Comparison of ENCODE assay signal across 1 cellular context in the genomic region with DNA sequence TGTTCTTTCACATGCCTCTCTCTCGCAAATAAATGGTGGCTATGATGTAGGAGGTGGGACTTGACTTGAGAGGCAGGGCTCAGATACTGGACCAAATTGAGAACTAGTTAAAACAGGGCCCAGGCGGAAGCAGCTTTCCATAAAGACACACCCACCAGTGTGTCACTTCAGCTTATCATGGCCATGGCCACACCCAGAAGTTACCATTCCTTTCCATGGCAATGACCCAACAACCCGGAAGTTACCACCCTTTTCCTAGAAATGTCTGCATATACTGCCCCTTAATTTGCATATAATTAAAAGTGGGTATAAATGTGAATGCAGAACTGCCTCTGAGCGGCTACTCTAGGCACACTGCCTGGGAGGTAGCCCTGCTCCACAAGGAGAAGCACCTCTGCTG.
TF ChIP-seq lines count a peak whose summit lies in the region.

No MANE protein-coding gene starts in this region.

TF ChIP-seq in GM23338, 12 proteins besides CTCF, POLR2A, EP300 and RAD21 (continued from another document):
- TF ChIP-seq, protein P1, sequence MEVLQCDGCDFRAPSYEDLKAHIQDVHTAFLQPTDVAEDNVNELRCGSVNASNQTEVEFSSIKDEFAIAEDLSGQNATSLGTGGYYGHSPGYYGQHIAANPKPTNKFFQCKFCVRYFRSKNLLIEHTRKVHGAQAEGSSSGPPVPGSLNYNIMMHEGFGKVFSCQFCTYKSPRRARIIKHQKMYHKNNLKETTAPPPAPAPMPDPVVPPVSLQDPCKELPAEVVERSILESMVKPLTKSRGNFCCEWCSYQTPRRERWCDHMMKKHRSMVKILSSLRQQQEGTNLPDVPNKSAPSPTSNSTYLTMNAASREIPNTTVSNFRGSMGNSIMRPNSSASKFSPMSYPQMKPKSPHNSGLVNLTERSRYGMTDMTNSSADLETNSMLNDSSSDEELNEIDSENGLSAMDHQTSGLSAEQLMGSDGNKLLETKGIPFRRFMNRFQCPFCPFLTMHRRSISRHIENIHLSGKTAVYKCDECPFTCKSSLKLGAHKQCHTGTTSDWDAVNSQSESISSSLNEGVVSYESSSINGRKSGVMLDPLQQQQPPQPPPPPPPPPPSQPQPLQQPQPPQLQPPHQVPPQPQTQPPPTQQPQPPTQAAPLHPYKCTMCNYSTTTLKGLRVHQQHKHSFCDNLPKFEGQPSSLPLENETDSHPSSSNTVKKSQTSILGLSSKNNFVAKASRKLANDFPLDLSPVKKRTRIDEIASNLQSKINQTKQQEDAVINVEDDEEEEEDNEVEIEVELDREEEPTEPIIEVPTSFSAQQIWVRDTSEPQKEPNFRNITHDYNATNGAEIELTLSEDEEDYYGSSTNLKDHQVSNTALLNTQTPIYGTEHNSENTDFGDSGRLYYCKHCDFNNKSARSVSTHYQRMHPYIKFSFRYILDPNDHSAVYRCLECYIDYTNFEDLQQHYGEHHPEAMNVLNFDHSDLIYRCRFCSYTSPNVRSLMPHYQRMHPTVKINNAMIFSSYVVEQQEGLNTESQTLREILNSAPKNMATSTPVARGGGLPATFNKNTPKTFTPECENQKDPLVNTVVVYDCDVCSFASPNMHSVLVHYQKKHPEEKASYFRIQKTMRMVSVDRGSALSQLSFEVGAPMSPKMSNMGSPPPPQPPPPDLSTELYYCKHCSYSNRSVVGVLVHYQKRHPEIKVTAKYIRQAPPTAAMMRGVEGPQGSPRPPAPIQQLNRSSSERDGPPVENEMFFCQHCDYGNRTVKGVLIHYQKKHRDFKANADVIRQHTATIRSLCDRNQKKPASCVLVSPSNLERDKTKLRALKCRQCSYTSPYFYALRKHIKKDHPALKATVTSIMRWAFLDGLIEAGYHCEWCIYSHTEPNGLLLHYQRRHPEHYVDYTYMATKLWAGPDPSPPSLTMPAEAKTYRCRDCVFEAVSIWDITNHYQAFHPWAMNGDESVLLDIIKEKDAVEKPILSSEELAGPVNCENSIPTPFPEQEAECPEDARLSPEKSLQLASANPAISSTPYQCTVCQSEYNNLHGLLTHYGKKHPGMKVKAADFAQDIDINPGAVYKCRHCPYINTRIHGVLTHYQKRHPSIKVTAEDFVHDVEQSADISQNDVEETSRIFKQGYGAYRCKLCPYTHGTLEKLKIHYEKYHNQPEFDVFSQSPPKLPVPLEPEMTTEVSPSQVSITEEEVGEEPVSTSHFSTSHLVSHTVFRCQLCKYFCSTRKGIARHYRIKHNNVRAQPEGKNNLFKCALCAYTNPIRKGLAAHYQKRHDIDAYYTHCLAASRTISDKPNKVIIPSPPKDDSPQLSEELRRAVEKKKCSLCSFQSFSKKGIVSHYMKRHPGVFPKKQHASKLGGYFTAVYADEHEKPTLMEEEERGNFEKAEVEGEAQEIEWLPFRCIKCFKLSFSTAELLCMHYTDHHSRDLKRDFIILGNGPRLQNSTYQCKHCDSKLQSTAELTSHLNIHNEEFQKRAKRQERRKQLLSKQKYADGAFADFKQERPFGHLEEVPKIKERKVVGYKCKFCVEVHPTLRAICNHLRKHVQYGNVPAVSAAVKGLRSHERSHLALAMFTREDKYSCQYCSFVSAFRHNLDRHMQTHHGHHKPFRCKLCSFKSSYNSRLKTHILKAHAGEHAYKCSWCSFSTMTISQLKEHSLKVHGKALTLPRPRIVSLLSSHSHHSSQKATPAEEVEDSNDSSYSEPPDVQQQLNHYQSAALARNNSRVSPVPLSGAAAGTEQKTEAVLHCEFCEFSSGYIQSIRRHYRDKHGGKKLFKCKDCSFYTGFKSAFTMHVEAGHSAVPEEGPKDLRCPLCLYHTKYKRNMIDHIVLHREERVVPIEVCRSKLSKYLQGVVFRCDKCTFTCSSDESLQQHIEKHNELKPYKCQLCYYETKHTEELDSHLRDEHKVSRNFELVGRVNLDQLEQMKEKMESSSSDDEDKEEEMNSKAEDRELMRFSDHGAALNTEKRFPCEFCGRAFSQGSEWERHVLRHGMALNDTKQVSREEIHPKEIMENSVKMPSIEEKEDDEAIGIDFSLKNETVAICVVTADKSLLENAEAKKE (CRISPR knock-in tag; IDR thresholded peaks at IDR 0.05): no peak
- TF ChIP-seq NANOG (IDR thresholded peaks at IDR 0.05; ENCODE audit: borderline replicate concordance) (no peak), CREB1 (CRISPR knock-in tag; IDR thresholded peaks at IDR 0.05; ENCODE audit: low read depth) (no peak), POLR2AphosphoS5 (IDR thresholded peaks at IDR 0.05; ENCODE audit: low read depth) (no peak), EZH2 (IDR thresholded peaks at IDR 0.05; ENCODE audit: low read depth, unreplicated experiment) (no peak), ZNF331 (CRISPR knock-in tag; IDR thresholded peaks at IDR 0.05; ENCODE audit: low read depth) (no peak), EZH2phosphoT487 (IDR thresholded peaks at IDR 0.05; ENCODE audit: unreplicated experiment) (no peak), STAT1 (IDR thresholded peaks at IDR 0.05; ENCODE audit: unreplicated experiment) (no peak), ZNF114 (CRISPR knock-in tag; IDR thresholded peaks at IDR 0.05) (no peak)
- TF ChIP-seq, protein P2, sequence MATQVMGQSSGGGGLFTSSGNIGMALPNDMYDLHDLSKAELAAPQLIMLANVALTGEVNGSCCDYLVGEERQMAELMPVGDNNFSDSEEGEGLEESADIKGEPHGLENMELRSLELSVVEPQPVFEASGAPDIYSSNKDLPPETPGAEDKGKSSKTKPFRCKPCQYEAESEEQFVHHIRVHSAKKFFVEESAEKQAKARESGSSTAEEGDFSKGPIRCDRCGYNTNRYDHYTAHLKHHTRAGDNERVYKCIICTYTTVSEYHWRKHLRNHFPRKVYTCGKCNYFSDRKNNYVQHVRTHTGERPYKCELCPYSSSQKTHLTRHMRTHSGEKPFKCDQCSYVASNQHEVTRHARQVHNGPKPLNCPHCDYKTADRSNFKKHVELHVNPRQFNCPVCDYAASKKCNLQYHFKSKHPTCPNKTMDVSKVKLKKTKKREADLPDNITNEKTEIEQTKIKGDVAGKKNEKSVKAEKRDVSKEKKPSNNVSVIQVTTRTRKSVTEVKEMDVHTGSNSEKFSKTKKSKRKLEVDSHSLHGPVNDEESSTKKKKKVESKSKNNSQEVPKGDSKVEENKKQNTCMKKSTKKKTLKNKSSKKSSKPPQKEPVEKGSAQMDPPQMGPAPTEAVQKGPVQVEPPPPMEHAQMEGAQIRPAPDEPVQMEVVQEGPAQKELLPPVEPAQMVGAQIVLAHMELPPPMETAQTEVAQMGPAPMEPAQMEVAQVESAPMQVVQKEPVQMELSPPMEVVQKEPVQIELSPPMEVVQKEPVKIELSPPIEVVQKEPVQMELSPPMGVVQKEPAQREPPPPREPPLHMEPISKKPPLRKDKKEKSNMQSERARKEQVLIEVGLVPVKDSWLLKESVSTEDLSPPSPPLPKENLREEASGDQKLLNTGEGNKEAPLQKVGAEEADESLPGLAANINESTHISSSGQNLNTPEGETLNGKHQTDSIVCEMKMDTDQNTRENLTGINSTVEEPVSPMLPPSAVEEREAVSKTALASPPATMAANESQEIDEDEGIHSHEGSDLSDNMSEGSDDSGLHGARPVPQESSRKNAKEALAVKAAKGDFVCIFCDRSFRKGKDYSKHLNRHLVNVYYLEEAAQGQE (IDR thresholded peaks at IDR 0.05; ENCODE audit: unreplicated experiment): no peak
